In genomic region chr1:8711873-8712412, GRCh38 we compare ENCODE assay signal across 9 cellular contexts.
DNase-seq lines count a peak whose midpoint lies in the region; ATAC-seq and TF ChIP-seq lines count a peak whose summit lies in the region.
"Had no signal": no experiment of that assay in that cellular context is flagged by ENCODE, and none has a peak within 500 bp of the region (broad histone marks: within the 10 kb centered on the region; RNA-seq: fewer than 3 reads in every experiment).

No MANE protein-coding gene starts in this region.

- H3K4me1 ChIP-seq in SJCRH30 (peaks cover 30% of the 10 kb centered on the region), prostate gland (replicated peaks) (peaks cover 9% of the 10 kb centered on the region)

- H3K27ac ChIP-seq in SJCRH30 (peak overlapping the region; percentile 55), prostate gland (peak overlapping the region; percentile 47 to 58)

- no peak for TF ChIP-seq POLR2A in prostate gland (IDR thresholded peaks at IDR 0.05)

- 35% methylated on average over 4 of the region's 4 CpGs for WGBS in prostate gland

- TF ChIP-seq CTCF in fibroblast of the aortic adventitia (IDR thresholded peaks at IDR 0.05; ENCODE audit: insufficient read depth, low read length) (no peak), prostate gland (IDR thresholded peaks at IDR 0.05) (no peak)

- ATAC-seq in GM18861 (IDR thresholded peaks at IDR 0.05; ENCODE audit: unreplicated experiment) (peak; percentile 11), HG03571 (IDR thresholded peaks at IDR 0.05; ENCODE audit: unreplicated experiment) (no peak)

- peak overlapping the region; percentile 17 for H3K4me3 ChIP-seq in SJCRH30
- peak overlapping the region; percentile 1 for H3K4me3 ChIP-seq in fibroblast of the aortic adventitia (ENCODE audit: low read depth, low read length)
- no peak overlapping the region for H3K4me3 ChIP-seq in prostate gland

- intact Hi-C loops in prostate gland (cut with DNase I), result no loop called here

- no peaks in the 10 kb centered on the region for H3K9me3 ChIP-seq in SJCRH30 (replicated peaks)
- no peaks in the 10 kb centered on the region for H3K9me3 ChIP-seq in prostate gland

- H3K27me3 ChIP-seq in SJCRH30 (no peaks in the 10 kb centered on the region), prostate gland (replicated peaks; ENCODE audit: insufficient read depth) (no peaks in the 10 kb centered on the region)

- DNase-seq in SJCRH30, result peak in 1 of 2 experiments; percentile 14
- DNase-seq in fibroblast of the aortic adventitia (ENCODE audit: low read depth), result no peak
- DNase-seq in prostate gland (ENCODE audit: low spot score), result no peak
- DNase-seq in NCI-H82 (lab: John Stamatoyannopoulos, UW), result no peak
- DNase-seq in EL, result no peak
- DNase-seq in stimulated activated CD4-positive, alpha-beta T cell treated with anti-CD3 and anti-CD28 coated beads, Interleukin-4, amount 100 ng/mL, for 1 hour, result no peak
- DNase-seq: effector memory CD8-positive, alpha-beta T cell had no signal

- H3K36me3 ChIP-seq in SJCRH30 (no peaks in the 10 kb centered on the region), prostate gland (no peaks in the 10 kb centered on the region)

Comparison
In these comparisons a context has a peak if more than half of its experiments do, and no peak if none do; other contexts are left out.
1. H3K4me3 ChIP-seq: peak in SJCRH30 (single experiment) and fibroblast of the aortic adventitia (single experiment); none in prostate gland (0 of 2).